Comparison of ENCODE assay signal across 10 cellular contexts in the genomic region with DNA sequence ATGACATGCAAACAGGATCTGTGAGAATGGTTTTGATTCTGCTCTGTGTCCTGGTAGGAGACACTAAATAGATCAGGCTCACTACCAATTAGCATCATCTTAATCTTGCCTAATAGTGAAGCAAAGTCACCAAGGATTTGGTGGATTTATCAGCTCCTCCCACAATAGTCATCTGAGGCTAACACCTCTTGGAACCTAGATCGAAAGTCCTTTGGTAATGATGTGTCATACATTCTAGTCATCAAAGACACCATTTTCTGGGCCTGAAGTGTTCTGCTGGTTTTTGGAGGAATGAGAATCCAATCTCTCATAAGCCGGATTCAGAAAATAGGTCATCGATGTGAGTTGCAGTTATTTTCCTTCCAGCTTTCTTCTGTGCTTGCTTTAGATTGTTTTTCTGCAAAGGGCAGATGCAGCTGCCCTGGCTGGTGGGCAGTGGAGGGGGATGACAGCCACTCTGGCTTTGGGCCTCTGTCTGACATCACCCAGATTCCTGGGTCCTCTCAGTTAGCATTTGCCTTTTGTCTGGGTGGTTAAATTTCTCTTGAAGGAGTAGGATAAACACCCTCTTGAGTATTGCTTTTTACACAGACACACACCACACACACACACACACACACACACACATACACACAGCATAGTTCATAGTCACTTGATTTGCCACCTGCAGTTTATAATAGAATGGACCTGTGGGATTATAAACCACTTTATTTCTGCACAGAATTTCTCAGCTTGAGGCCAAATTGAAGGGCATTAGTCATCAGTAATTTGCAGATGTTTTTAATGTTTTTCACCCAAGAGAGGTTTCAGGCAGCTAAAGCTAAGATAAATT. TPM values are rescaled to one million over a fixed set of nuclear protein-coding genes. Genes with fewer than 3 reads are reported as not detected.
DNase-seq lines count a peak whose midpoint lies in the region; ATAC-seq and TF ChIP-seq lines count a peak whose summit lies in the region.
"Had no signal": no experiment of that assay in that cellular context is flagged by ENCODE, and none has a peak within 500 bp of the region (broad histone marks: within the 10 kb centered on the region; RNA-seq: fewer than 3 reads in every experiment).

MYO3B (plus strand) TSS at position 198 of the 832 bp plus-strand sequence; CDS start at position 339, 141 bp downstream.

- no peaks in the 10 kb centered on the region for H3K27me3 ChIP-seq in right cardiac atrium (ENCODE audit: control insufficient read depth, insufficient read depth)
- no peaks in the 10 kb centered on the region for H3K27me3 ChIP-seq in ascending aorta

- TF ChIP-seq CTCF in ascending aorta (IDR thresholded peaks at IDR 0.05), result no peak

- no peak within 1 kb of the TSS for H3K27ac Mint-ChIP-seq in activated CD4-positive, alpha-beta T cell treated with anti-CD3 and anti-CD28 coated beads, Interleukin-2, amount 10 ng/mL, durations not matched to agents 24 days and 14 days

- 63% methylated on average over 3 of the region's 3 CpGs for WGBS in right cardiac atrium

- H3K27ac ChIP-seq in right cardiac atrium (ENCODE audit: low read length) (no peak within 1 kb of the TSS), ascending aorta (no peak within 1 kb of the TSS)
- H3K27ac ChIP-seq: C4-2B had no signal

- H3K4me1 ChIP-seq in right cardiac atrium (ENCODE audit: control insufficient read depth, insufficient read depth, low read length), result no peaks in the 10 kb centered on the region
- no peaks in the 10 kb centered on the region for H3K4me1 ChIP-seq in ascending aorta

- H3K9me3 Mint-ChIP-seq in activated CD4-positive, alpha-beta T cell treated with anti-CD3 and anti-CD28 coated beads, Interleukin-2, amount 10 ng/mL, durations not matched to agents 24 days and 14 days, result no peaks in the 10 kb centered on the region

- no peaks in the 10 kb centered on the region for H3K36me3 Mint-ChIP-seq in activated CD4-positive, alpha-beta T cell treated with anti-CD3 and anti-CD28 coated beads, Interleukin-2, amount 10 ng/mL, durations not matched to agents 24 days and 14 days (ENCODE audit: low read depth)

- no peak within 1 kb of the TSS for H3K4me3 ChIP-seq in right cardiac atrium (ENCODE audit: low read length)
- H3K4me3 ChIP-seq in ascending aorta, result no peak within 1 kb of the TSS

- ATAC-seq in Right ventricle myocardium superior (ENCODE audit: poor library complexity) (peak; percentile 45), right cardiac atrium (no peak)

- DNase-seq in Right ventricle myocardium superior (no peak), right cardiac atrium (no peak), NCI-H2227 treated with DMSO at 0.1 percent for 48 hours (lab: John Stamatoyannopoulos, UW) (peak; percentile 86), fibroblast of the conjunctiva (ENCODE audit: low read depth) (peak; percentile 55), ureter (ENCODE audit: low spot score) (no peak), ascending aorta (ENCODE audit: low spot score in 2 of 2) (no peak)
- DNase-seq in activated effector memory CD4-positive, alpha-beta T cell treated with Interleukin-2 at 50 U/mL for 16 hours, result no peak
- DNase-seq in activated CD4-positive, alpha-beta T cell treated with anti-CD3 and anti-CD28 coated beads, Interleukin-2, amount 10 ng/mL, durations not matched to agents 24 days and 14 days, result no peak
- DNase-seq: activated CD4-positive, alpha-beta T cell treated with anti-CD3 and anti-CD28 coated beads for 48 hours had no signal

- no peaks in the 10 kb centered on the region for H3K4me1 Mint-ChIP-seq in activated CD4-positive, alpha-beta T cell treated with anti-CD3 and anti-CD28 coated beads, Interleukin-2, amount 10 ng/mL, durations not matched to agents 24 days and 14 days

- H3K9me3 ChIP-seq in right cardiac atrium (ENCODE audit: control insufficient read depth, low read length), result no peaks in the 10 kb centered on the region
- no peaks in the 10 kb centered on the region for H3K9me3 ChIP-seq in ascending aorta

- H3K27me3 Mint-ChIP-seq in activated CD4-positive, alpha-beta T cell treated with anti-CD3 and anti-CD28 coated beads, Interleukin-2, amount 10 ng/mL, durations not matched to agents 24 days and 14 days, result no peaks in the 10 kb centered on the region

- H3K36me3 ChIP-seq in ascending aorta, result no peaks in the 10 kb centered on the region

- H3K4me3 Mint-ChIP-seq in activated CD4-positive, alpha-beta T cell treated with anti-CD3 and anti-CD28 coated beads, Interleukin-2, amount 10 ng/mL, durations not matched to agents 24 days and 14 days, result no peak within 1 kb of the TSS

- intact Hi-C loops in Right ventricle myocardium superior (cut with DNase I) (no loop called here), right cardiac atrium (cut with DNase I) (no loop called here), ascending aorta (cut with DNase I) (no loop called here)
- intact Hi-C loops in activated CD4-positive, alpha-beta T cell treated with anti-CD3 and anti-CD28 coated beads, Interleukin-2, amount 10 ng/mL, durations not matched to agents 24 days and 14 days (cut with micrococcal nuclease), result no loop called here

RNA-seq across cellular contexts. Expression of gene MYO3B, which starts in this region (rescaled TPM):
- total RNA-seq in Right ventricle myocardium superior, result not detected
- not detected for total RNA-seq in right cardiac atrium
- not detected for polyA plus RNA-seq in right cardiac atrium
- total RNA-seq in ureter, result 14.1 TPM
- not detected for total RNA-seq in ascending aorta
- 0.95 and 1.5 TPM in 2 replicates for total RNA-seq in activated CD4-positive, alpha-beta T cell treated with anti-CD3 and anti-CD28 coated beads, Interleukin-2, amount 10 ng/mL, durations not matched to agents 24 days and 14 days

Comparison
In these comparisons a context has a peak if more than half of its experiments do, and no peak if none do; other contexts are left out.
1. Peak in ATAC-seq in Right ventricle myocardium superior; RNA of the gene not detected or under 1 TPM.
2. DNase-seq: peak in NCI-H2227 treated with DMSO at 0.1 percent for 48 hours (single experiment) and fibroblast of the conjunctiva (single experiment); none in Right ventricle myocardium superior (single experiment), right cardiac atrium (0 of 3), ureter (single experiment), ascending aorta (0 of 2), activated effector memory CD4-positive, alpha-beta T cell treated with Interleukin-2 at 50 U/mL for 16 hours (single experiment) and activated CD4-positive, alpha-beta T cell treated with anti-CD3 and anti-CD28 coated beads, Interleukin-2, amount 10 ng/mL, durations not matched to agents 24 days and 14 days (single experiment).